In genomic region chr5:36459191-36460135, GRCh38 we compare ENCODE assay signal across 9 cellular contexts.
DNase-seq lines count a peak whose midpoint lies in the region; ATAC-seq and TF ChIP-seq lines count a peak whose summit lies in the region.
"Had no signal": no experiment of that assay in that cellular context is flagged by ENCODE, and none has a peak within 500 bp of the region (broad histone marks: within the 10 kb centered on the region; RNA-seq: fewer than 3 reads in every experiment).

No MANE protein-coding gene starts in this region.

- H3K4me3 Mint-ChIP-seq in glutamatergic neuron (ENCODE audit: unreplicated experiment) = no peak overlapping the region

- H3K4me3 ChIP-seq in ACC112 (ENCODE audit: low read depth, low read length) (peak overlapping the region; percentile 59), GM12864 (ENCODE audit: low read depth, low read length) (no peak overlapping the region), OCI-LY7 (ENCODE audit: low read depth, low read length, poor library complexity, severe bottlenecking) (no peak overlapping the region), Peyer's patch (no peak overlapping the region), MG63 (no peak overlapping the region), body of pancreas (no peak overlapping the region)
- H3K4me3 ChIP-seq: SK-N-MC had no signal

- CTCF ChIA-PET in OCI-LY7 (lab: Charles Lee; ENCODE audit: unreplicated experiment) = interaction anchor here (0.6 kb wide), 1 partner anchor 1478 kb away, joined by 3 read pairs; no protein-coding TSS in a partner anchor

- H3K9me3 ChIP-seq in OCI-LY7 (ENCODE audit: low read length) = no peaks in the 10 kb centered on the region
- no peaks in the 10 kb centered on the region for H3K9me3 ChIP-seq in Peyer's patch
- H3K9me3 ChIP-seq in MG63 = no peaks in the 10 kb centered on the region
- no peaks in the 10 kb centered on the region for H3K9me3 ChIP-seq in body of pancreas

- TF ChIP-seq POLR2A in Peyer's patch (IDR thresholded peaks at IDR 0.05) (no peak), body of pancreas (IDR thresholded peaks at IDR 0.05) (no peak)

- DNase-seq in GM12864 (ENCODE audit: low read depth) (no peak), OCI-LY7 (ENCODE audit: low spot score) (peak; percentile 31), glutamatergic neuron (no peak), Peyer's patch (no peak), MG63 (no peak), body of pancreas (no peak)
- no peak for DNase-seq in stimulated activated CD4-positive, alpha-beta T cell treated with anti-CD3 and anti-CD28 coated beads, Interleukin-2, amount 100 ng/mL, for 24 hours

- H3K36me3 Mint-ChIP-seq in glutamatergic neuron (ENCODE audit: unreplicated experiment) = no peaks in the 10 kb centered on the region

- H3K4me1 ChIP-seq in ACC112 (ENCODE audit: control insufficient read depth, insufficient read depth, low read length, unreplicated experiment) (peaks cover 16% of the 10 kb centered on the region), OCI-LY7 (ENCODE audit: insufficient read depth, low read length, poor library complexity, severe bottlenecking) (no peaks in the 10 kb centered on the region), Peyer's patch (no peaks in the 10 kb centered on the region), body of pancreas (no peaks in the 10 kb centered on the region)

- no peak overlapping the region for H3K4me2 ChIP-seq in OCI-LY7 (ENCODE audit: low read length)

- intact Hi-C loops in OCI-LY7 (cut with micrococcal nuclease; ENCODE audit: unreplicated experiment) = no loop called here
- intact Hi-C loops in body of pancreas (cut with DNase I) = no loop called here

- peaks cover 3% of the 10 kb centered on the region for H3K4me1 Mint-ChIP-seq in glutamatergic neuron (ENCODE audit: low read depth, unreplicated experiment)

- no peak for ATAC-seq in body of pancreas

- no peaks in the 10 kb centered on the region for H3K27me3 Mint-ChIP-seq in glutamatergic neuron (ENCODE audit: unreplicated experiment)

- POLR2A ChIA-PET in OCI-LY7 (lab: Charles Lee) = interaction anchor here (0.6 to 1.7 kb wide), 5 partner anchors 11 to 1308 kb away, joined by 3 to 11 read pairs (median 5); no protein-coding TSS in a partner anchor

- no peaks in the 10 kb centered on the region for H3K9me2 ChIP-seq in OCI-LY7 (ENCODE audit: insufficient read depth, low read length)

- no peak overlapping the region for H3K27ac Mint-ChIP-seq in glutamatergic neuron (ENCODE audit: unreplicated experiment)

- H4K20me1 ChIP-seq in OCI-LY7 (ENCODE audit: insufficient read depth, low read length) = no peaks in the 10 kb centered on the region

- H3K9me3 Mint-ChIP-seq in glutamatergic neuron (ENCODE audit: unreplicated experiment) = no peaks in the 10 kb centered on the region

- TF ChIP-seq CTCF in GM12864 (IDR thresholded peaks at IDR 0.05; ENCODE audit: low read depth, low read length, missing control alignments) = peak; percentile 52
- TF ChIP-seq CTCF in OCI-LY7 (conservative IDR thresholded peaks at IDR 0.05; ENCODE audit: low read length) = peak; percentile 77
- TF ChIP-seq CTCF in glutamatergic neuron (IDR thresholded peaks at IDR 0.05; ENCODE audit: partially characterized antibody, unreplicated experiment) = peak; percentile 21
- TF ChIP-seq CTCF in Peyer's patch (IDR thresholded peaks at IDR 0.05) = no peak
- TF ChIP-seq CTCF in body of pancreas (IDR thresholded peaks at IDR 0.05) = peak in 2 of 7 experiments; percentile 3 to 24

- WGBS in body of pancreas, 2 donors = 36 to 37% methylated on average over 5 of the region's 5 CpGs

- H3K79me2 ChIP-seq in ACC112 (ENCODE audit: control insufficient read depth, insufficient read depth, low read length, unreplicated experiment) (no peaks in the 10 kb centered on the region), OCI-LY7 (ENCODE audit: insufficient read depth, low read depth, low read length) (no peaks in the 10 kb centered on the region)

- H2AFZ ChIP-seq in ACC112 (ENCODE audit: low read length, unreplicated experiment) (peak overlapping the region; percentile 77), OCI-LY7 (ENCODE audit: low read length) (no peak overlapping the region)

- H3K36me3 ChIP-seq in ACC112 (ENCODE audit: insufficient read depth, low read length) (no peaks in the 10 kb centered on the region), OCI-LY7 (ENCODE audit: insufficient read depth, low read length) (no peaks in the 10 kb centered on the region), Peyer's patch (no peaks in the 10 kb centered on the region), MG63 (no peaks in the 10 kb centered on the region), body of pancreas (replicated peaks in 1 of 2; ENCODE audit: insufficient read depth in 1 of 2, low read depth in 2 of 2) (no peaks in the 10 kb centered on the region)

- H3K27ac ChIP-seq in ACC112 (ENCODE audit: low read depth, low read length) = no peak overlapping the region
- no peak overlapping the region for H3K27ac ChIP-seq in OCI-LY7 (ENCODE audit: low read depth, low read length, poor library complexity, severe bottlenecking)
- no peak overlapping the region for H3K27ac ChIP-seq in Peyer's patch
- H3K27ac ChIP-seq in body of pancreas = peak overlapping the region in 1 of 4 donors; percentile 13
- H3K27ac ChIP-seq: SK-N-MC had no signal

- no TSS peak for BruUV-seq in OCI-LY7 (replicated peaks; lab: Mats Ljungman, UMichigan)

- H3K27me3 ChIP-seq in ACC112 (ENCODE audit: insufficient read depth, low read length) (0 out of 2 replicates have a peak, but pooled peaks cover 3% of the 10 kb centered on the region), Peyer's patch (no peaks in the 10 kb centered on the region), MG63 (no peaks in the 10 kb centered on the region), body of pancreas (no peaks in the 10 kb centered on the region)

Comparison
In these comparisons a context has a peak if more than half of its experiments do, and no peak if none do; other contexts are left out.
1. CTCF ChIP-seq: peak in GM12864 (single experiment), OCI-LY7 (single experiment) and glutamatergic neuron (single experiment); none in Peyer's patch (0 of 6).